Comparison of ENCODE assay signal across 9 cellular contexts in the genomic region with DNA sequence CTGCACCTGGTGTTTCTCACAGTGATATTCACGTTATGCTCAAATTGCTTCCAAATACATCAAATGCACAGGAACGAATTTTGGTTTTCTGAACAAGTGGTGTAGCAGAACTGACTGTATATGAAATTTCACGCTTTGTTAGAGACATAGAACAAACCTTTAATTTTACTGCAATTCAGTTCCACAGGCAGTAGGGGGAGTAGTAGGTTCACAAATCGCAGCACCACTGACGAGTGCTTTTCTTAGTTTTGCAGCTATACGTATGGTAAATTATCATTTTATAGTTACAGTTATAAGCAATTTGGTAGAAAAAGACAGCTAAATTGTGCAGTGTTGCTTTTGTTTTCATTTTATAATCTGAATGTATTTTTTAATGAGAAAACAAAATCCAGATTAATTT.
DNase-seq lines count a peak whose midpoint lies in the region; ATAC-seq and TF ChIP-seq lines count a peak whose summit lies in the region.
"Had no signal": no experiment of that assay in that cellular context is flagged by ENCODE, and none has a peak within 500 bp of the region (broad histone marks: within the 10 kb centered on the region; RNA-seq: fewer than 3 reads in every experiment).

No MANE protein-coding gene starts in this region.

- no peak for ATAC-seq in HG03095 (IDR thresholded peaks at IDR 0.05; ENCODE audit: unreplicated experiment)
- ATAC-seq: activated T-cell treated with anti-CD3 and anti-CD28 coated beads, Interleukin-2, amount 50 U/mL, for 72 hours had no signal

- no peak overlapping the region for H3K4me3 ChIP-seq in epithelial cell of esophagus (ENCODE audit: low read length)

- DNase-seq in NCI-H2029 treated with DMSO at 0.1 percent for 48 hours (lab: John Stamatoyannopoulos, UW), result peak; percentile 5
- no peak for DNase-seq in NCI-H2029 (lab: John Stamatoyannopoulos, UW)
- peak; percentile 67 for DNase-seq in HEK293T (ENCODE audit: extremely low spot score)
- DNase-seq in NCI-H82 (lab: John Stamatoyannopoulos, UW), result peak; percentile 57
- DNase-seq in epithelial cell of esophagus (ENCODE audit: low read depth), result peak; percentile 64
- DNase-seq in smooth muscle cell of the brain vasculature (ENCODE audit: low read depth, low spot score), result peak; percentile 6
- DNase-seq in hypothalamus (lab: John Stamatoyannopoulos, UW), result no peak

- peak; percentile 75 for TF ChIP-seq CTCF in epithelial cell of esophagus (IDR thresholded peaks at IDR 0.05; ENCODE audit: insufficient read depth, low read depth, low read length, missing control alignments)

- CTCF ChIA-PET in HEK293T (lab: Yijun Ruan, JAX), result interaction anchor here (1.0 to 1.2 kb wide), 4 partner anchors 9 to 532 kb away, joined by 3 to 4 read pairs (median 3); a partner anchor contains a TSS

- POLR2A ChIA-PET in HEK293T (lab: Yijun Ruan, JAX), result no interaction called here

TF ChIP-seq in HEK293T, 16 proteins besides CTCF, POLR2A, EP300 and RAD21:
- TF ChIP-seq FOXM1 (IDR thresholded peaks at IDR 0.05; ENCODE audit: borderline replicate concordance), result no peak
- TF ChIP-seq HDGF (IDR thresholded peaks at IDR 0.05; ENCODE audit: borderline replicate concordance), result no peak
- TF ChIP-seq, protein P1, sequence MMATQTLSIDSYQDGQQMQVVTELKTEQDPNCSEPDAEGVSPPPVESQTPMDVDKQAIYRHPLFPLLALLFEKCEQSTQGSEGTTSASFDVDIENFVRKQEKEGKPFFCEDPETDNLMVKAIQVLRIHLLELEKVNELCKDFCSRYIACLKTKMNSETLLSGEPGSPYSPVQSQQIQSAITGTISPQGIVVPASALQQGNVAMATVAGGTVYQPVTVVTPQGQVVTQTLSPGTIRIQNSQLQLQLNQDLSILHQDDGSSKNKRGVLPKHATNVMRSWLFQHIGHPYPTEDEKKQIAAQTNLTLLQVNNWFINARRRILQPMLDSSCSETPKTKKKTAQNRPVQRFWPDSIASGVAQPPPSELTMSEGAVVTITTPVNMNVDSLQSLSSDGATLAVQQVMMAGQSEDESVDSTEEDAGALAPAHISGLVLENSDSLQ (IDR thresholded peaks at IDR 0.05), result no peak

Comparison
In these comparisons a context has a peak if more than half of its experiments do, and no peak if none do; other contexts are left out.
1. DNase-seq: peak in NCI-H2029 treated with DMSO at 0.1 percent for 48 hours (single experiment), HEK293T (single experiment), NCI-H82 (single experiment), epithelial cell of esophagus (single experiment) and smooth muscle cell of the brain vasculature (single experiment); none in NCI-H2029 (single experiment) and hypothalamus (0 of 51).